In the genomic region with DNA sequence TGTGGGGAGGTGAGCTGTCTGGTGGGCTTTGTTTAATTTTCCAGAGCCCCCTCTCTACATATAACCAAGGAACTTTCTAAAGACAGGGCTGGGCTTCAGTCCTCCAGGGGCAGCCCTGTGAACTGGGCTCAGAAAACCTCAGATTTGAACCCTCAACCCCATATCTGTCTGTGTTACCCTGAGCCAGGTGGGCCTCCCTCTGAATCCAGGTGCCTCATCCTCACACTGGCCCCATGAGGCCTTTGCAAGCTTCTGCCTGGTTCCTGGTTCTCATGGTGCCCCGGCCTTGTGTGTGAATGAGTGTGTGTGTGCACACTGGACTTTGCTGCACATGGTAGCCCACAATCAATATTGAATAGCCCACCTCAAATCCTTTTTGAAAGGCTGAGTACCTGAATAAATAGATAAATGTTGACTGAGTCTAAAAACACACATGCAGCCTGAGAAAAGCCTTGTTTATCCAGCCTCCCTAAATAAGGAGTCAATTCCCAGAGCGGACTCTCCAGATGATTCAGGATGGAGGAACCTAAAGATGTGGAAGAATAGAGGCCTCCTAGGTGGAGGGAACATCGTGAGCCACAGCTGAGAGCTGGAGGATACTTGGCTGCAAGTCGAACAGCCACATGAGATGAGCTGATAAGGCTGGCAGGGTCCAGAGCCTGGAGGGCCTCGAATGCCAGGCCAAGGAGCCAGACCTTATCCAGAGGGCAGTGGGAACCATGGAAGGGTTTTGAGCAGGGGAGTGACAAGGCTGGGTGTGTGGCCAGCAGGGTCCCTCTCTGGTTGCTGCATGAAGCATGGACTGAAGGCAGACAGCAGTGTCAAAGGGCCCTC, we compare ENCODE assay signal across 1 cellular context.
TF ChIP-seq lines count a peak whose summit lies in the region.

No MANE protein-coding gene starts in this region.

TF ChIP-seq in GM12878, 131 proteins besides CTCF, POLR2A, EP300 and RAD21:
- no peak for TF ChIP-seq FOS (IDR thresholded peaks at IDR 0.05; ENCODE audit: borderline replicate concordance, extremely low read depth, insufficient read length)
- TF ChIP-seq TAF1 (IDR thresholded peaks at IDR 0.05; ENCODE audit: borderline replicate concordance, low read depth, low read length), result no peak
- 0 out of 2 replicates have a peak, but pooled peaks have one; percentile 1 for TF ChIP-seq ATF7 (IDR thresholded peaks at IDR 0.05; ENCODE audit: low read depth)
TF ChIP-seq in GM12878: peak in this region for 1.
